In the genomic region with DNA sequence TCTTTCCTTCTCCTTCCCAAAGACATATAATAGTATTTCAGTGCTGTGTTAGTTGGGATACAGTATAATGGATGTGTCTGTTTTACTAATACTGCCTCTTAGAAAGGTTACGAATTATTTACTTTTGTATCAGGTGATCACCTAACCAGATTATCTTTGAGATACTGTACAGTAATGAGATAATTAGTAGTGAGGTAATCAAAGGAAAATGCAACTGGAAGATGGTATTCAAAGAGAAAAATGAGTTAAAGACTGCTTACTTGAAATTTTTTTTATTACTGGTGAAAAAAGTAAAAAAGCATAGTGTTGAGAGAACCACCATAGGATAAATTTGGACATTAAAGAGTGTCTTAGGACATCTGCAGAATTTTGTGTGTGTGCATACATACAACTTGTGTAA, we compare ENCODE assay signal across 18 cellular contexts. TPM values are rescaled to one million over a fixed set of nuclear protein-coding genes. Genes with fewer than 3 reads are reported as not detected.
DNase-seq lines count a peak whose midpoint lies in the region; ATAC-seq, FAIRE-seq and TF ChIP-seq lines count a peak whose summit lies in the region.
"Had no signal": no experiment of that assay in that cellular context is flagged by ENCODE, and none has a peak within 500 bp of the region (broad histone marks: within the 10 kb centered on the region; RNA-seq: fewer than 3 reads in every experiment).

No MANE protein-coding gene starts in this region.

- H3K27ac ChIP-seq in PC-9 (peak overlapping the region; percentile 2; the same call in 1 of the 2 replicates), right lobe of liver (no peak overlapping the region), testis (no peak overlapping the region)

- intact Hi-C loops in PC-9 (cut with micrococcal nuclease; ENCODE audit: unreplicated experiment) = no loop called here
- intact Hi-C loops in right lobe of liver (cut with DNase I) = no loop called here
- intact Hi-C loops in testis (cut with DNase I; ENCODE audit: low total_unique reads) = no loop called here

- TF ChIP-seq POLR2A in right lobe of liver (IDR thresholded peaks at IDR 0.05) (no peak), testis (IDR thresholded peaks at IDR 0.05) (no peak)

- H3K9me2 ChIP-seq in Loucy (replicated peaks; ENCODE audit: low read depth, low read length) (no peaks in the 10 kb centered on the region), PC-9 (ENCODE audit: insufficient read depth) (no peaks in the 10 kb centered on the region)

- TF ChIP-seq CTCF in D721Med (IDR thresholded peaks at IDR 0.05; ENCODE audit: insufficient read depth, missing control alignments) (no peak), Loucy (conservative IDR thresholded peaks at IDR 0.05; ENCODE audit: low read length) (no peak), PC-9 (conservative IDR thresholded peaks at IDR 0.05) (no peak), mesothelial cell of epicardium (IDR thresholded peaks at IDR 0.05; ENCODE audit: unreplicated experiment) (no peak), right lobe of liver (IDR thresholded peaks at IDR 0.05) (no peak), testis (IDR thresholded peaks at IDR 0.05) (no peak)

- H3K4me3 ChIP-seq in Loucy (ENCODE audit: low read length, poor library complexity, severe bottlenecking) (peak overlapping the region; percentile 12), PC-9 (no peak overlapping the region), right lobe of liver (no peak overlapping the region), testis (no peak overlapping the region)
- H3K4me3 ChIP-seq: GM12878 had no signal

- no peaks in the 10 kb centered on the region for H3K27me3 ChIP-seq in Loucy (ENCODE audit: insufficient read depth, low read length, poor library complexity, severe bottlenecking)
- no peaks in the 10 kb centered on the region for H3K27me3 ChIP-seq in PC-9 (ENCODE audit: insufficient read depth, low read depth)
- no peaks in the 10 kb centered on the region for H3K27me3 ChIP-seq in right lobe of liver
- H3K27me3 ChIP-seq in testis = no peaks in the 10 kb centered on the region

- H3K9me3 ChIP-seq in Loucy (ENCODE audit: insufficient read depth, low read depth, low read length) = no peaks in the 10 kb centered on the region
- H3K9me3 ChIP-seq in PC-9 (ENCODE audit: insufficient read depth, low read depth) = no peaks in the 10 kb centered on the region
- H3K9me3 ChIP-seq in right lobe of liver = no peaks in the 10 kb centered on the region
- no peaks in the 10 kb centered on the region for H3K9me3 ChIP-seq in testis

- no peak overlapping the region for H3K4me3 Mint-ChIP-seq in mesothelial cell of epicardium
- H3K4me3 Mint-ChIP-seq: B cell; CD4-positive, alpha-beta T cell; H9; HFFc6 had no signal

- no peak for DNase-seq in D721Med (ENCODE audit: insufficient read length, low spot score)
- DNase-seq in PC-9 = no peak
- no peak for DNase-seq in mesothelial cell of epicardium (ENCODE audit: low spot score in 2 of 2, unreplicated experiment in 2 of 2)
- DNase-seq in hepatic stellate cell (ENCODE audit: low spot score) = no peak
- no peak for DNase-seq in right lobe of liver
- DNase-seq in testis = no peak
- DNase-seq: C1 segment of cervical spinal cord; Calu3; CD4-positive, alpha-beta T cell; DMS79; GOT3; H9; HFFc6 had no signal

- peak overlapping the region; percentile 91 for H3K4me2 ChIP-seq in Loucy (ENCODE audit: low read depth, low read length, poor library complexity, severe bottlenecking)
- no peak overlapping the region for H3K4me2 ChIP-seq in PC-9

- peak; percentile 74 for FAIRE-seq in D721Med (lab: Jason Lieb, UNC)
- FAIRE-seq: A204.1, GM12878, GM18507 had no signal

- H3K9me3 Mint-ChIP-seq in mesothelial cell of epicardium = no peaks in the 10 kb centered on the region
- H3K9me3 Mint-ChIP-seq: CD4-positive, alpha-beta T cell; H9; HFFc6 had no signal

- peaks cover 57% of the 10 kb centered on the region for H3K4me1 ChIP-seq in Loucy (ENCODE audit: insufficient read depth, low read length, poor library complexity, severe bottlenecking)
- peaks cover 32% of the 10 kb centered on the region for H3K4me1 ChIP-seq in PC-9 (replicated peaks; ENCODE audit: insufficient read depth)
- peaks cover 0 to 14% (median 2%) of the 10 kb centered on the region in 4 donors for H3K4me1 ChIP-seq in right lobe of liver
- H3K4me1 ChIP-seq in testis = peaks cover 1% of the 10 kb centered on the region

- no peak overlapping the region for H2AFZ ChIP-seq in Loucy (ENCODE audit: low read length)
- no peak overlapping the region for H2AFZ ChIP-seq in PC-9

- CTCF ChIA-PET in PC-9 (lab: Charles Lee) = no interaction called here

- H3K4me1 Mint-ChIP-seq in mesothelial cell of epicardium = peaks cover 50% of the 10 kb centered on the region

- H3K79me2 ChIP-seq in Loucy (ENCODE audit: insufficient read depth, low read length) (peaks cover 99% of the 10 kb centered on the region), PC-9 (ENCODE audit: low read depth) (peaks cover 99% of the 10 kb centered on the region)

- peak overlapping the region; percentile 76 for H3K27ac Mint-ChIP-seq in mesothelial cell of epicardium
- H3K27ac Mint-ChIP-seq: B cell, H9, HFFc6 had no signal

- H3K27me3 Mint-ChIP-seq in mesothelial cell of epicardium (ENCODE audit: low read depth) = no peaks in the 10 kb centered on the region
- H3K27me3 Mint-ChIP-seq: B cell; CD4-positive, alpha-beta T cell had no signal

- ATAC-seq in right lobe of liver = no peak
- ATAC-seq: GM12878 had no signal

- H3F3A ChIP-seq in Loucy (ENCODE audit: low read depth) (peaks cover 6% of the 10 kb centered on the region; the same call in 1 of the 2 replicates), PC-9 (ENCODE audit: insufficient read depth, low read depth) (peaks cover 8% of the 10 kb centered on the region; the same call in 1 of the 2 replicates)

- POLR2A ChIA-PET in PC-9 (lab: Charles Lee; ENCODE audit: unreplicated experiment) = no interaction called here

- H4K20me1 ChIP-seq in Loucy (ENCODE audit: insufficient read depth, low read length, poor library complexity, severe bottlenecking) (peaks cover 92% of the 10 kb centered on the region), PC-9 (ENCODE audit: insufficient read depth) (peaks cover 17% of the 10 kb centered on the region; the same call in 1 of the 2 replicates)

- BruUV-seq in PC-9 (replicated peaks; lab: Mats Ljungman, UMichigan) = no TSS peak

- H3K9ac ChIP-seq in Loucy (ENCODE audit: low read depth, low read length, poor library complexity, severe bottlenecking) = no peak overlapping the region

- peaks cover 5% of the 10 kb centered on the region for H3K36me3 Mint-ChIP-seq in mesothelial cell of epicardium

- 68% methylated on average over 1 of the region's 1 CpG for WGBS in right lobe of liver (ENCODE audit: insufficient coverage, low coverage, low lambda C conversion rate, missing lambda C conversion rate)
- WGBS in testis, 2 donors = 88 to 91% methylated on average over 1 of the region's 1 CpG

- no peaks in the 10 kb centered on the region for H3K36me3 ChIP-seq in Loucy (ENCODE audit: insufficient read depth, low read length)
- H3K36me3 ChIP-seq in PC-9 (ENCODE audit: low read depth) = peaks cover 20% of the 10 kb centered on the region; the same call in 1 of the 2 replicates
- H3K36me3 ChIP-seq in right lobe of liver = no peaks in the 10 kb centered on the region
- no peaks in the 10 kb centered on the region for H3K36me3 ChIP-seq in testis (ENCODE audit: low read depth, missing control alignments)

RNA-seq across cellular contexts. Expression of a gene that starts 10.9 kb away (rescaled TPM):
- 56.0 and 72.9 TPM in 2 replicates for total RNA-seq in PC-9 (2021)
- 58.7 to 65.2 TPM (median 60.6 TPM) in 3 replicates for total RNA-seq in mesothelial cell of epicardium
- 10 to 100 TPM; 23.5 to 35.3 (median 25.2) TPM for total RNA-seq in right lobe of liver
- total RNA-seq in testis = 100 to 1,000 TPM; 109 to 139 TPM
- polyA plus RNA-seq in testis (ENCODE audit: insufficient read depth, low read depth, low replicate concordance) = 157 TPM
